8 cellular contexts compared by ENCODE assay signal in the genomic region with DNA sequence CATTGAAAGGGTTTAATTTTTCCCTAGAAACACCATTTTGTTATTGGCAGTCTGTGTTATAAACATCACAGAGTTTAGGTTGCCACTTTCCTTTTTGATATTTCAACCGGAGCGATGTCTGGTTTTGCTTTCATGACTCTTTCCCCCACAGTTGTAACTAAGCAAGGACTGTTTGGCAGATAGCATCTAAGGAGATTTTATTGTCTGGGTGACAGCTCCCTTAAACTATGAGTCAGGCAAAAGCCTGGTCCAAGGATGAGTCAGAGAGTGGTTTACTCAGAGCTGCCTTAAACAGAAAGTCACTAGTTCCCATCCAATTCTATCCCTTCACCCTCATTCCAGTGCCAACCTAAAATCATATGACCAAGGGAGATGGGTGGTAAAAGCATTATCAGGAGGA.
DNase-seq lines count a peak whose midpoint lies in the region; ATAC-seq and TF ChIP-seq lines count a peak whose summit lies in the region.

No MANE protein-coding gene starts in this region.

- no peaks in the 10 kb centered on the region for H4K20me1 ChIP-seq in DND-41 (ENCODE audit: insufficient read depth, low read length)

- H3K27ac ChIP-seq in DND-41 (ENCODE audit: low read length): peak overlapping the region; percentile 60

- no peaks in the 10 kb centered on the region for H3K9me3 ChIP-seq in DND-41 (ENCODE audit: insufficient read depth, low read length, severe bottlenecking)

- H2AFZ ChIP-seq in DND-41 (ENCODE audit: low read depth, low read length): no peak overlapping the region

- H3K4me2 ChIP-seq in DND-41 (ENCODE audit: insufficient read depth, low read length): peak overlapping the region; percentile 44

- ATAC-seq in DND-41 (ENCODE audit: insufficient read depth, low read depth) (peak; percentile 99), GM19452 (IDR thresholded peaks at IDR 0.05; ENCODE audit: unreplicated experiment) (no peak)

- H3K9ac ChIP-seq in DND-41 (ENCODE audit: low read depth, low read length): peak overlapping the region; percentile 26

- H3K36me3 ChIP-seq in DND-41 (ENCODE audit: insufficient read depth, low read length): no peaks in the 10 kb centered on the region

- no peaks in the 10 kb centered on the region for H3K27me3 ChIP-seq in DND-41 (ENCODE audit: insufficient read depth, low read length, poor library complexity)

- H3K4me1 ChIP-seq in DND-41 (ENCODE audit: insufficient read depth, low read length): peaks cover 23% of the 10 kb centered on the region

- H3K4me3 ChIP-seq in DND-41 (ENCODE audit: low read depth in 1 of 2, low read length in 2 of 2) (peak overlapping the region in 1 of 2 experiments; percentile 22; a peak in 1 of 4 replicates), HFF-Myc (replicated peaks; ENCODE audit: low read depth, low read length) (0 out of 2 replicates have a peak overlapping the region, but pooled peaks have one; percentile 5)

- no peaks in the 10 kb centered on the region for H3K79me2 ChIP-seq in DND-41 (ENCODE audit: insufficient read depth, low read length)

- TF ChIP-seq CTCF in DND-41 (IDR thresholded peaks at IDR 0.05; ENCODE audit: borderline replicate concordance, extremely low read depth, low read length, poor library complexity, severe bottlenecking) (no peak), HFF-Myc (IDR thresholded peaks at IDR 0.05; ENCODE audit: low read depth, low read length, missing control alignments) (no peak)

- DNase-seq in DND-41: peak; percentile 58
- DNase-seq in HFF-Myc (ENCODE audit: extremely low read depth, low read depth): peak; percentile 88
- DNase-seq in RKO (ENCODE audit: low spot score): peak; percentile 95
- DNase-seq in glomerular visceral epithelial cell (ENCODE audit: extremely low spot score): peak; percentile 94
- DNase-seq in NCI-H2029 (lab: John Stamatoyannopoulos, UW): no peak
- DNase-seq in midbrain (lab: John Stamatoyannopoulos, UW): no peak
- no peak for DNase-seq in NCI-H1048 (lab: John Stamatoyannopoulos, UW)

Comparison
In these comparisons a context has a peak if more than half of its experiments do, and no peak if none do; other contexts are left out.
1. DNase-seq: peak in DND-41 (single experiment), HFF-Myc (single experiment), RKO (single experiment) and glomerular visceral epithelial cell (single experiment); none in NCI-H2029 (single experiment), midbrain (single experiment) and NCI-H1048 (single experiment).